In genomic region chr4:73976217-73976616, GRCh38 we compare ENCODE assay signal across 17 cellular contexts. TPM values are rescaled to one million over a fixed set of nuclear protein-coding genes. Genes with fewer than 3 reads are reported as not detected.
DNase-seq lines count a peak whose midpoint lies in the region; ATAC-seq and TF ChIP-seq lines count a peak whose summit lies in the region.
"Had no signal": no experiment of that assay in that cellular context is flagged by ENCODE, and none has a peak within 500 bp of the region (broad histone marks: within the 10 kb centered on the region; RNA-seq: fewer than 3 reads in every experiment).

No MANE protein-coding gene starts in this region.

- no peak overlapping the region for H3K23ac ChIP-seq in IMR-90 (ENCODE audit: low read depth, low read length)

- H3K27me3 Mint-ChIP-seq in MCF 10A (ENCODE audit: insufficient read depth, unreplicated experiment) (no peaks in the 10 kb centered on the region), GM23338 (ENCODE audit: insufficient read depth, low read depth, poor library complexity) (peaks cover 3% of the 10 kb centered on the region)

- H3K36me3 Mint-ChIP-seq in MCF 10A (ENCODE audit: insufficient read depth, unreplicated experiment) (no peaks in the 10 kb centered on the region), GM23338 (ENCODE audit: low read depth) (peaks cover 20% of the 10 kb centered on the region; the same call in 2 of the 3 replicates)
- H3K36me3 Mint-ChIP-seq: CD8-positive, alpha-beta memory T cell had no signal

- no peak for ATAC-seq in IMR-90 (ENCODE audit: low read depth)
- ATAC-seq in GM23338 = no peak

- H3K79me2 ChIP-seq in mammary epithelial cell (ENCODE audit: insufficient read depth, low read length) (no peaks in the 10 kb centered on the region), osteoblast (ENCODE audit: insufficient read depth, low read length) (no peaks in the 10 kb centered on the region), GM23338 (replicated peaks; ENCODE audit: insufficient read depth) (no peaks in the 10 kb centered on the region)

- no peak overlapping the region for H2BK20ac ChIP-seq in IMR-90 (ENCODE audit: low read depth, low read length)

- H4K91ac ChIP-seq in IMR-90 (ENCODE audit: insufficient read depth, low read depth, low read length) = no peak overlapping the region

- POLR2A ChIA-PET in MCF 10A (lab: Yijun Ruan, JAX) = interaction anchor here (0.6 to 0.7 kb wide), 3 partner anchors 133 to 1521 kb away, joined by 3 to 4 read pairs (median 3); no protein-coding TSS in a partner anchor
- POLR2A ChIA-PET in IMR-90 (lab: Charles Lee; ENCODE audit: unreplicated experiment) = no interaction called here
- POLR2A ChIA-PET in GM10248 (lab: Yijun Ruan, JAX) = no interaction called here

- no peaks in the 10 kb centered on the region for H3K27me3 ChIP-seq in mammary epithelial cell (ENCODE audit: insufficient read depth, low read length)
- no peaks in the 10 kb centered on the region for H3K27me3 ChIP-seq in IMR-90 (ENCODE audit: control insufficient read depth, insufficient read depth, low read length)
- H3K27me3 ChIP-seq in osteoblast (ENCODE audit: insufficient read depth, low read length) = no peaks in the 10 kb centered on the region
- no peaks in the 10 kb centered on the region for H3K27me3 ChIP-seq in GM23338 (ENCODE audit: insufficient read depth)
- H3K27me3 ChIP-seq: BLaER1 had no signal

- H3K27ac Mint-ChIP-seq in MCF 10A (ENCODE audit: low read depth, unreplicated experiment) = no peak overlapping the region
- no peak overlapping the region for H3K27ac Mint-ChIP-seq in GM23338
- H3K27ac Mint-ChIP-seq: CD8-positive, alpha-beta memory T cell had no signal

- H3K4me1 Mint-ChIP-seq in MCF 10A (ENCODE audit: insufficient read depth, unreplicated experiment) (peaks cover 9% of the 10 kb centered on the region), GM23338 (peaks cover 10% of the 10 kb centered on the region)
- H3K4me1 Mint-ChIP-seq: CD8-positive, alpha-beta memory T cell had no signal

- TF ChIP-seq CTCF in mammary epithelial cell (conservative IDR thresholded peaks at IDR 0.05 in 1 of 2, IDR thresholded peaks at IDR 0.05 in 1 of 2; ENCODE audit: extremely low read depth in 1 of 2, insufficient read depth in 1 of 2, low read depth in 1 of 2, low read length in 2 of 2) = no peak
- TF ChIP-seq CTCF in MCF 10A (IDR thresholded peaks at IDR 0.05; ENCODE audit: unreplicated experiment) = no peak
- no peak for TF ChIP-seq CTCF in IMR-90 (conservative IDR thresholded peaks at IDR 0.05; ENCODE audit: low read depth, low read length)
- peak; percentile 6 for TF ChIP-seq CTCF in choroid plexus epithelial cell (conservative IDR thresholded peaks at IDR 0.05; ENCODE audit: low read depth, low read length)
- TF ChIP-seq CTCF in osteoblast (IDR thresholded peaks at IDR 0.05; ENCODE audit: extremely low read depth, low read depth, low read length) = no peak
- TF ChIP-seq CTCF in GM10248 (IDR thresholded peaks at IDR 0.05; ENCODE audit: control extremely low read depth, extremely low read depth, low read depth, missing control alignments) = no peak
- no peak for TF ChIP-seq CTCF in GM23338 (conservative IDR thresholded peaks at IDR 0.05; ENCODE audit: low read depth in 2 of 2)

- no peak overlapping the region for H4K5ac ChIP-seq in IMR-90 (ENCODE audit: low read depth, low read length)

- H4K20me1 ChIP-seq in mammary epithelial cell (ENCODE audit: insufficient read depth, low read length) (no peaks in the 10 kb centered on the region), IMR-90 (ENCODE audit: insufficient read depth, low read length) (no peaks in the 10 kb centered on the region), osteoblast (ENCODE audit: insufficient read depth, low read length) (no peaks in the 10 kb centered on the region), GM23338 (replicated peaks; ENCODE audit: insufficient read depth) (no peaks in the 10 kb centered on the region)
- H4K20me1 ChIP-seq: BLaER1 had no signal

- CTCF ChIA-PET in mammary epithelial cell (lab: Charles Lee; ENCODE audit: low non-redundant PET) = no interaction called here
- CTCF ChIA-PET in MCF 10A (lab: Yijun Ruan, JAX) = interaction anchor here (0.6 kb wide), 1 partner anchor 13 kb away, joined by 3 read pairs; no protein-coding TSS in a partner anchor
- CTCF ChIA-PET in IMR-90 (lab: Yijun Ruan, JAX) = interaction anchor here (1.0 kb wide), 1 partner anchor 314 kb away, joined by 4 read pairs; no protein-coding TSS in a partner anchor
- CTCF ChIA-PET in GM10248 (lab: Yijun Ruan, JAX) = interaction anchor here (1.2 kb wide), 1 partner anchor 8 kb away, joined by 4 read pairs; no protein-coding TSS in a partner anchor

- H2AFZ ChIP-seq in mammary epithelial cell (ENCODE audit: low read depth, low read length) (peak overlapping the region; percentile 33), IMR-90 (replicated peaks; ENCODE audit: low read length, poor library complexity) (peak overlapping the region; percentile 1), osteoblast (ENCODE audit: low read length) (no peak overlapping the region), GM23338 (no peak overlapping the region)

- H3K36me3 ChIP-seq in mammary epithelial cell (ENCODE audit: insufficient read depth, low read length) (no peaks in the 10 kb centered on the region), IMR-90 (ENCODE audit: control insufficient read depth, insufficient read depth, low read length) (no peaks in the 10 kb centered on the region), osteoblast (ENCODE audit: insufficient read depth, low read length) (no peaks in the 10 kb centered on the region), GM23338 (ENCODE audit: insufficient read depth) (no peaks in the 10 kb centered on the region)
- H3K36me3 ChIP-seq: BLaER1, HAP-1 had no signal

- H2AK5ac ChIP-seq in IMR-90 (ENCODE audit: low read depth, low read length) = no peak overlapping the region

- peaks cover 7% of the 10 kb centered on the region for H3K9me3 Mint-ChIP-seq in MCF 10A (ENCODE audit: unreplicated experiment)
- peaks cover 18% of the 10 kb centered on the region for H3K9me3 Mint-ChIP-seq in GM23338

- H2BK120ac ChIP-seq in IMR-90 (ENCODE audit: low read depth, low read length) = no peak overlapping the region

- peaks cover 11% of the 10 kb centered on the region; the same call in 1 of the 2 replicates for H3K9me2 ChIP-seq in GM23338 (ENCODE audit: insufficient read depth)

- H4K8ac ChIP-seq in IMR-90 (ENCODE audit: low read depth in 2 of 2, low read length in 2 of 2) = no peak overlapping the region

- in situ Hi-C loops in mammary epithelial cell (cut with MboI; ENCODE audit: low sequenced_read_pairs in 2 of 2) (no loop called here), IMR-90 (cut with MboI; ENCODE audit: low sequenced_read_pairs) (no loop called here)

- H3K27ac ChIP-seq in mammary epithelial cell (ENCODE audit: insufficient read depth, low read depth, low read length) = no peak overlapping the region
- H3K27ac ChIP-seq in IMR-90 (ENCODE audit: insufficient read depth, low read length) = no peak overlapping the region
- peak overlapping the region; percentile 27 for H3K27ac ChIP-seq in osteoblast (ENCODE audit: low read depth, low read length)
- H3K27ac ChIP-seq in GM23338 (ENCODE audit: low read depth) = no peak overlapping the region
- H3K27ac ChIP-seq: 22Rv1, BLaER1, HL-60 had no signal

- H2AK9ac ChIP-seq in IMR-90 (replicated peaks; ENCODE audit: low read depth, low read length, poor library complexity) = no peak overlapping the region

- TF ChIP-seq POLR2A in IMR-90 (IDR thresholded peaks at IDR 0.05; ENCODE audit: low read depth, low read length) = no peak

- H3K4me3 ChIP-seq in mammary epithelial cell (replicated peaks in 1 of 3; ENCODE audit: insufficient read depth in 1 of 3, low read depth in 2 of 3, low read length in 3 of 3) (no peak overlapping the region), IMR-90 (ENCODE audit: insufficient read depth, low read depth, low read length) (no peak overlapping the region), choroid plexus epithelial cell (ENCODE audit: low read depth, low read length) (no peak overlapping the region), osteoblast (ENCODE audit: insufficient read depth, low read length) (no peak overlapping the region), GM23338 (no peak overlapping the region)
- H3K4me3 ChIP-seq: BLaER1, HAP-1 had no signal

- intact Hi-C loops in mammary epithelial cell (cut with micrococcal nuclease) = no loop called here
- intact Hi-C loops in MCF 10A (cut with micrococcal nuclease) = no loop called here
- intact Hi-C loops in IMR-90 (cut with micrococcal nuclease) = no loop called here

- H3K9me3 ChIP-seq in mammary epithelial cell (replicated peaks; ENCODE audit: insufficient read depth, low read length) = no peaks in the 10 kb centered on the region
- H3K9me3 ChIP-seq in IMR-90 (ENCODE audit: control insufficient read depth, insufficient read depth, low read length) = 0 out of 2 replicates have a peak, but pooled peaks cover 2% of the 10 kb centered on the region
- H3K9me3 ChIP-seq in osteoblast (ENCODE audit: low read depth, low read length) = no peaks in the 10 kb centered on the region
- H3K9me3 ChIP-seq: Caco-2, HAP-1 had no signal

- H3K9me1 ChIP-seq in IMR-90 (ENCODE audit: insufficient read depth, low read length) = peaks cover 2% of the 10 kb centered on the region

- no peak overlapping the region for H3K56ac ChIP-seq in IMR-90 (ENCODE audit: extremely low read depth, insufficient read depth, low read length)

- no peak overlapping the region for H3K4me2 ChIP-seq in mammary epithelial cell (ENCODE audit: insufficient read depth, low read depth, low read length)
- no peak overlapping the region for H3K4me2 ChIP-seq in IMR-90 (ENCODE audit: low read depth, low read length)
- no peak overlapping the region for H3K4me2 ChIP-seq in osteoblast (ENCODE audit: insufficient read depth, low read length)
- H3K4me2 ChIP-seq in GM23338 = no peak overlapping the region
- H3K4me2 ChIP-seq: BLaER1 had no signal

- BruUV-seq in mammary epithelial cell (replicated peaks; lab: Mats Ljungman, UMichigan) = no TSS peak
- no TSS peak for BruUV-seq in MCF 10A (replicated peaks; lab: Mats Ljungman, UMichigan)
- BruUV-seq in IMR-90 (replicated peaks; lab: Mats Ljungman, UMichigan) = no TSS peak

- no peak overlapping the region for H3K14ac ChIP-seq in IMR-90 (replicated peaks; ENCODE audit: low read depth, low read length)

- H2BK5ac ChIP-seq in IMR-90 (ENCODE audit: low read depth, low read length, poor library complexity, severe bottlenecking) = no peak overlapping the region

- no peak for TF ChIP-seq RAD21 in IMR-90 (IDR thresholded peaks at IDR 0.05; ENCODE audit: low read length)

- dilution Hi-C loops in mammary epithelial cell (cut with HindIII; ENCODE audit: low sequenced_read_pairs) = no loop called here
- dilution Hi-C loops in IMR-90 (cut with HindIII; ENCODE audit: low sequenced_read_pairs, unreplicated experiment) = no loop called here

- H3F3A ChIP-seq in GM23338 (replicated peaks; ENCODE audit: low read depth) = no peaks in the 10 kb centered on the region

- DNase-seq in mammary epithelial cell = no peak
- DNase-seq in MCF 10A (ENCODE audit: unreplicated experiment) = no peak
- DNase-seq in IMR-90 = no peak
- DNase-seq in choroid plexus epithelial cell (ENCODE audit: low read depth) = no peak
- DNase-seq in osteoblast (ENCODE audit: insufficient read length, low spot score, missing footprints) = no peak
- DNase-seq in GM10248 (ENCODE audit: extremely low spot score) = no peak
- no peak for DNase-seq in NCI-H146 (lab: John Stamatoyannopoulos, UW)
- no peak for DNase-seq in GM23338 (ENCODE audit: low spot score)
- DNase-seq: Caco-2; CD8-positive, alpha-beta memory T cell; GF-D8; KBM-7 had no signal

- H3K18ac ChIP-seq in IMR-90 (ENCODE audit: low read depth, low read length) = no peak overlapping the region

- H3K4ac ChIP-seq in IMR-90 (ENCODE audit: low read depth, low read length) = no peak overlapping the region

- H3K4me1 ChIP-seq in mammary epithelial cell (ENCODE audit: insufficient read depth, low read length) (peaks cover 10% of the 10 kb centered on the region), IMR-90 (ENCODE audit: control insufficient read depth, insufficient read depth, low read length) (peaks cover 8% of the 10 kb centered on the region), osteoblast (ENCODE audit: insufficient read depth, low read length) (peaks cover 27% of the 10 kb centered on the region), GM23338 (ENCODE audit: insufficient read depth) (peaks cover 2% of the 10 kb centered on the region; the same call in 1 of the 2 replicates)
- H3K4me1 ChIP-seq: BLaER1, HAP-1 had no signal

- H3K4me3 Mint-ChIP-seq in MCF 10A (ENCODE audit: unreplicated experiment) (no peak overlapping the region), GM23338 (no peak overlapping the region)
- H3K4me3 Mint-ChIP-seq: CD8-positive, alpha-beta memory T cell had no signal

- no peak overlapping the region for H2BK15ac ChIP-seq in IMR-90 (ENCODE audit: low read depth, low read length)

- no peaks in the 10 kb centered on the region for H3K79me1 ChIP-seq in IMR-90 (ENCODE audit: low read depth in 1 of 2, low read length in 2 of 2)

- 100% methylated on average over 2 of the region's 2 CpGs for WGBS in mammary epithelial cell (ENCODE audit: low coverage, missing lambda C conversion rate)
- WGBS in IMR-90 (ENCODE audit: extremely low coverage in 2 of 2, insufficient read length in 1 of 2), 2 experiments = no CpG with 5 or more reads among the region's 2 CpGs

- H3K9ac ChIP-seq in mammary epithelial cell (ENCODE audit: insufficient read depth, low read length) (no peak overlapping the region), IMR-90 (ENCODE audit: low read depth, low read length) (no peak overlapping the region)
- H3K9ac ChIP-seq: BLaER1 had no signal

RNA-seq across cellular contexts. Expression of gene PF4, which starts 5.6 kb away (rescaled TPM):
- total RNA-seq in mammary epithelial cell (not detected), MCF 10A (2022) (not detected in 2 replicates), IMR-90 (2012; rRNA removed) (not detected in 2 replicates), osteoblast (not detected in 2 replicates)
- polyA plus RNA-seq in mammary epithelial cell (not detected), IMR-90 (2012; rRNA removed) (not detected in 2 replicates), GM23338 (2016; fragmentation: Nextera tagmentation; extraction: Ambion mirVana) (6.7 and 7.7 TPM in 2 replicates)
- polyA minus RNA-seq in mammary epithelial cell = not detected
- polyA plus RNA-seq in IMR-90 (2012; cell fraction: cytosol; rRNA removed) = not detected in 2 replicates
- polyA plus RNA-seq in IMR-90 (2012; cell fraction: nucleus; rRNA removed; ENCODE audit: low replicate concordance) = not detected in 2 replicates
- not detected in 2 replicates for total RNA-seq in GM23338 (2014; rRNA removed; shearing (Covaris generic))
- total RNA-seq: A673; Caco-2; CD8-positive, alpha-beta memory T cell had no signal
- polyA plus RNA-seq: CD8-positive, alpha-beta memory T cell had no signal

RNA-seq across cellular contexts. Expression of gene PPBP, which starts 11.8 kb away (rescaled TPM):
- 1 to 10 TPM in 1 of 2 donors, under 1 TPM in 1; 0.67 to 1.1 TPM for total RNA-seq in mammary epithelial cell
- polyA plus RNA-seq in mammary epithelial cell = 2.7 TPM
- not detected for polyA minus RNA-seq in mammary epithelial cell
- not detected in 2 replicates for total RNA-seq in MCF 10A (2022)
- not detected in 2 replicates for total RNA-seq in IMR-90 (2012; rRNA removed)
- polyA plus RNA-seq in IMR-90 (2012; rRNA removed) = not detected in 2 replicates
- polyA plus RNA-seq in IMR-90 (2012; cell fraction: cytosol; rRNA removed) = not detected in 2 replicates
- polyA plus RNA-seq in IMR-90 (2012; cell fraction: nucleus; rRNA removed; ENCODE audit: low replicate concordance) = not detected in 2 replicates
- total RNA-seq in osteoblast = 0.36 TPM in 1 of 2 replicates, not detected in the other
- 0.35 TPM in 1 of 2 replicates, not detected in the other for total RNA-seq in GM23338 (2014; rRNA removed; shearing (Covaris generic))
- polyA plus RNA-seq in GM23338 (2016; fragmentation: Nextera tagmentation; extraction: Ambion mirVana) = 0.50 TPM in 1 of 2 replicates, not detected in the other
- total RNA-seq: A673; Caco-2; CD8-positive, alpha-beta memory T cell had no signal
- polyA plus RNA-seq: CD8-positive, alpha-beta memory T cell had no signal

RNA-seq across cellular contexts. Expression of gene CXCL5, which starts 22.3 kb away (rescaled TPM):
- under 1 TPM in 1 of 2 donors, not detected in 1; 0.33 TPM for total RNA-seq in mammary epithelial cell
- polyA plus RNA-seq in mammary epithelial cell = 1.6 TPM
- 3.5 TPM for polyA minus RNA-seq in mammary epithelial cell
- total RNA-seq in MCF 10A (2022) = 0.51 and 0.54 TPM in 2 replicates
- not detected in 2 replicates for total RNA-seq in IMR-90 (2012; rRNA removed)
- polyA plus RNA-seq in IMR-90 (2012; rRNA removed) = 0.14 and 0.22 TPM in 2 replicates
- polyA plus RNA-seq in IMR-90 (2012; cell fraction: cytosol; rRNA removed) = 0.11 and 0.18 TPM in 2 replicates
- 0.04 and 0.05 TPM in 2 replicates for polyA plus RNA-seq in IMR-90 (2012; cell fraction: nucleus; rRNA removed; ENCODE audit: low replicate concordance)
- under 0.01 TPM in 1 of 2 replicates, not detected in the other for total RNA-seq in osteoblast
- 7.6 and 8.7 TPM in 2 replicates for total RNA-seq in GM23338 (2014; rRNA removed; shearing (Covaris generic))
- polyA plus RNA-seq in GM23338 (2016; fragmentation: Nextera tagmentation; extraction: Ambion mirVana) = 6.3 and 7.5 TPM in 2 replicates
- total RNA-seq: A673; Caco-2; CD8-positive, alpha-beta memory T cell had no signal
- polyA plus RNA-seq: CD8-positive, alpha-beta memory T cell had no signal

Comparison
In these comparisons a context has a peak if more than half of its experiments do, and no peak if none do; other contexts are left out.
1. H2AFZ ChIP-seq: peak in mammary epithelial cell (single experiment) and IMR-90 (single experiment); none in osteoblast (single experiment) and GM23338 (single experiment).